28 cellular contexts compared by ENCODE assay signal in genomic region chr11:67820079-67820478, GRCh38.
"Had no signal": no experiment of that assay in that cellular context is flagged by ENCODE, and none has a peak within 500 bp of the region (broad histone marks: within the 10 kb centered on the region; RNA-seq: fewer than 3 reads in every experiment).

No MANE protein-coding gene starts in this region.

- ATAC-seq: activated T-cell treated with anti-CD3 and anti-CD28 coated beads, Interleukin-2, amount 50 U/mL, for 72 hours; esophagus mucosa; heart right ventricle; WTC11 had no signal

- H3K9me3 ChIP-seq: heart right ventricle had no signal

- H3K9me3 Mint-ChIP-seq: activated CD4-positive, alpha-beta memory T cell treated with anti-CD3 and anti-CD28 coated beads, Interleukin-2, amount 10 ng/mL, durations not matched to agents 7 days and 5 days; activated CD4-positive, alpha-beta T cell treated with anti-CD3 and anti-CD28 coated beads, Interleukin-2, amount 10 ng/mL, durations not matched to agents 7 days and 5 days; activated T-cell treated with anti-CD3 and anti-CD28 coated beads, Interleukin-2, amount 50 U/mL, for 24 hours; activated T-cell treated with anti-CD3 and anti-CD28 coated beads, Interleukin-2, amount 50 U/mL, for 72 hours; central memory CD8-positive, alpha-beta T cell had no signal

- H3K4me3 Mint-ChIP-seq: activated CD4-positive, alpha-beta memory T cell treated with anti-CD3 and anti-CD28 coated beads, Interleukin-2, amount 10 ng/mL, durations not matched to agents 7 days and 5 days; activated CD4-positive, alpha-beta T cell treated with anti-CD3 and anti-CD28 coated beads, Interleukin-2, amount 10 ng/mL, durations not matched to agents 7 days and 5 days; activated naive CD8-positive, alpha-beta T cell; activated T-cell treated with anti-CD3 and anti-CD28 coated beads, Interleukin-2, amount 50 U/mL, for 24 hours; activated T-cell treated with anti-CD3 and anti-CD28 coated beads, Interleukin-2, amount 50 U/mL, for 72 hours; central memory CD8-positive, alpha-beta T cell; WTC11 had no signal

- H3K27me3 ChIP-seq: brain microvascular endothelial cell had no signal

- H3K36me3 ChIP-seq: brain microvascular endothelial cell, heart right ventricle had no signal

- H3K36me3 Mint-ChIP-seq: activated naive CD8-positive, alpha-beta T cell had no signal

- H3K4me1 Mint-ChIP-seq: activated CD4-positive, alpha-beta memory T cell treated with anti-CD3 and anti-CD28 coated beads, Interleukin-2, amount 10 ng/mL, durations not matched to agents 7 days and 5 days; activated CD4-positive, alpha-beta T cell treated with anti-CD3 and anti-CD28 coated beads, Interleukin-2, amount 10 ng/mL, durations not matched to agents 7 days and 5 days; central memory CD8-positive, alpha-beta T cell had no signal

- H3K4me3 ChIP-seq: heart right ventricle had no signal

- DNase-seq: activated CD4-positive, alpha-beta memory T cell treated with anti-CD3 and anti-CD28 coated beads, Interleukin-2, amount 10 ng/mL, durations not matched to agents 7 days and 5 days; activated CD4-positive, alpha-beta T cell treated with anti-CD3 and anti-CD28 coated beads for 1 hour; activated CD4-positive, alpha-beta T cell treated with anti-CD3 and anti-CD28 coated beads for 4 hours; activated CD4-positive, alpha-beta T cell treated with anti-CD3 and anti-CD28 coated beads, Interleukin-2, amount 10 ng/mL, durations not matched to agents 7 days and 5 days; activated CD4-positive, alpha-beta T cell treated with anti-CD3 and anti-CD28 coated beads, Interleukin-2, amount 50 U/mL, for 4 hours; activated CD8-positive, alpha-beta memory T cell treated with anti-CD3 and anti-CD28 coated beads, Interleukin-2, amount 50 U/mL, for 48 hours; activated gamma-delta T cell; activated naive CD4-positive, alpha-beta T cell; activated naive CD4-positive, alpha-beta T cell treated with anti-CD3 and anti-CD28 coated beads, Interleukin-2, amount 50 U/mL, for 16 hours; activated T-cell treated with anti-CD3 and anti-CD28 coated beads for 4 hours; activated T-cell treated with anti-CD3 and anti-CD28 coated beads, Interleukin-2, amount 50 U/mL, for 24 hours; activated T-cell treated with anti-CD3 and anti-CD28 coated beads, Interleukin-2, amount 50 U/mL, for 72 hours; amniotic stem cell; anterior cingulate cortex; brain microvascular endothelial cell; cortex of kidney; dermis blood vessel endothelial cell; effector CD8-positive, alpha-beta T cell; foreskin fibroblast; glutamatergic neuron; heart right ventricle; hippocampal formation; T-helper 2 cell had no signal

- H3K4me1 ChIP-seq: heart right ventricle had no signal

- H3K27ac ChIP-seq: brain microvascular endothelial cell, heart right ventricle, VCaP had no signal

- H3K27ac Mint-ChIP-seq: activated CD4-positive, alpha-beta memory T cell treated with anti-CD3 and anti-CD28 coated beads, Interleukin-2, amount 10 ng/mL, durations not matched to agents 7 days and 5 days; activated CD4-positive, alpha-beta T cell treated with anti-CD3 and anti-CD28 coated beads, Interleukin-2, amount 10 ng/mL, durations not matched to agents 7 days and 5 days; activated naive CD8-positive, alpha-beta T cell; activated T-cell treated with anti-CD3 and anti-CD28 coated beads, Interleukin-2, amount 50 U/mL, for 24 hours; activated T-cell treated with anti-CD3 and anti-CD28 coated beads, Interleukin-2, amount 50 U/mL, for 72 hours; WTC11 had no signal
